32 cellular contexts compared by ENCODE assay signal in genomic region chr3:69494091-69494659, GRCh38.
"Had no signal": no experiment of that assay in that cellular context is flagged by ENCODE, and none has a peak within 500 bp of the region (broad histone marks: within the 10 kb centered on the region; RNA-seq: fewer than 3 reads in every experiment).

No MANE protein-coding gene starts in this region.

- H3K4me3 ChIP-seq: adrenal gland, MG63, SK-N-MC had no signal

- ATAC-seq: activated CD4-positive, alpha-beta T cell treated with anti-CD3 and anti-CD28 coated beads for 36 hours; activated T-helper 17 cell treated with anti-CD3 and anti-CD28 coated beads, Interleukin-2, amount 50 U/mL, for 72 hours; PC-3; T-cell had no signal

- H3K9me3 Mint-ChIP-seq: activated CD4-positive, alpha-beta memory T cell treated with anti-CD3 and anti-CD28 coated beads, Interleukin-2, amount 10 ng/mL, durations not matched to agents 7 days and 5 days; activated naive CD4-positive, alpha-beta T cell treated with anti-CD3 and anti-CD28 coated beads, Interleukin-2, amount 10 ng/mL, durations not matched to agents 7 days and 5 days; activated T-helper 17 cell treated with anti-CD3 and anti-CD28 coated beads, Interleukin-2, amount 50 U/mL, for 72 hours had no signal

- H3K9ac ChIP-seq: KMS-11 had no signal

- H3K36me3 Mint-ChIP-seq: activated naive CD4-positive, alpha-beta T cell treated with anti-CD3 and anti-CD28 coated beads, Interleukin-2, amount 10 ng/mL, durations not matched to agents 7 days and 5 days; activated naive CD8-positive, alpha-beta T cell treated with anti-CD3 and anti-CD28 coated beads for 36 hours; IgD-negative memory B cell; T-cell had no signal

- H3K9me3 ChIP-seq: adrenal gland, MG63 had no signal

- H3K4me1 ChIP-seq: adrenal gland had no signal

- H3K27me3 Mint-ChIP-seq: activated naive CD4-positive, alpha-beta T cell treated with anti-CD3 and anti-CD28 coated beads, Interleukin-2, amount 10 ng/mL, durations not matched to agents 7 days and 5 days; IgD-negative memory B cell had no signal

- DNase-seq: activated CD4-positive, alpha-beta memory T cell treated with anti-CD3 and anti-CD28 coated beads, Interleukin-2, amount 10 ng/mL, durations not matched to agents 7 days and 5 days; activated CD4-positive, alpha-beta T cell treated with anti-CD3 and anti-CD28 coated beads for 36 hours; activated CD4-positive, alpha-beta T cell treated with anti-CD3 and anti-CD28 coated beads, Interleukin-2, amount 50 U/mL, for 1 hour; activated gamma-delta T cell treated with Interleukin-2 at 50 U/mL for 16 hours; activated naive CD4-positive, alpha-beta T cell treated with anti-CD3 and anti-CD28 coated beads, Interleukin-2, amount 10 ng/mL, durations not matched to agents 7 days and 5 days; activated naive CD8-positive, alpha-beta T cell treated with anti-CD3 and anti-CD28 coated beads for 36 hours; activated T-cell treated with anti-CD3 and anti-CD28 coated beads for 4 hours; activated T-cell treated with anti-CD3 and anti-CD28 coated beads, Interleukin-2, amount 50 U/mL, for 48 hours; adrenal gland; anterior cingulate cortex; caudate nucleus; MG63; MV-4-11; NCI-H1092 treated with DMSO at 0.1 percent for 48 hours; NCI-H1417 treated with DMSO at 0.1 percent for 48 hours; NCI-H1694; NCI-H2029 treated with DMSO at 0.1 percent for 48 hours; NCI-H345; NCI-H510A; NCI-H526 treated with DMSO at 0.1 percent for 48 hours; NCI-H82; NK-92 treated with Interleukin-12 subunit alpha and Interleukin-12 subunit beta, amount 100 ng/mL, for 24 hours; PC-3; SIG-M5; T-cell; T-helper 2 cell; T1000; WERI-Rb-1 had no signal

- H3K4me1 Mint-ChIP-seq: activated CD4-positive, alpha-beta memory T cell treated with anti-CD3 and anti-CD28 coated beads, Interleukin-2, amount 10 ng/mL, durations not matched to agents 7 days and 5 days; activated CD4-positive, alpha-beta T cell treated with anti-CD3 and anti-CD28 coated beads for 36 hours; activated naive CD4-positive, alpha-beta T cell treated with anti-CD3 and anti-CD28 coated beads, Interleukin-2, amount 10 ng/mL, durations not matched to agents 7 days and 5 days; activated naive CD8-positive, alpha-beta T cell treated with anti-CD3 and anti-CD28 coated beads for 36 hours; activated T-helper 17 cell treated with anti-CD3 and anti-CD28 coated beads, Interleukin-2, amount 50 U/mL, for 72 hours; IgD-negative memory B cell; T-cell had no signal

- H3K27ac Mint-ChIP-seq: activated CD4-positive, alpha-beta memory T cell treated with anti-CD3 and anti-CD28 coated beads, Interleukin-2, amount 10 ng/mL, durations not matched to agents 7 days and 5 days; activated CD4-positive, alpha-beta T cell treated with anti-CD3 and anti-CD28 coated beads for 36 hours; activated naive CD4-positive, alpha-beta T cell treated with anti-CD3 and anti-CD28 coated beads, Interleukin-2, amount 10 ng/mL, durations not matched to agents 7 days and 5 days; activated naive CD8-positive, alpha-beta T cell treated with anti-CD3 and anti-CD28 coated beads for 36 hours; activated T-helper 17 cell treated with anti-CD3 and anti-CD28 coated beads, Interleukin-2, amount 50 U/mL, for 72 hours; IgD-negative memory B cell; T-cell had no signal

- H3K27me3 ChIP-seq: adrenal gland, MG63 had no signal

- H3K36me3 ChIP-seq: adrenal gland, MG63, WERI-Rb-1 had no signal

- H3K4me3 Mint-ChIP-seq: activated CD4-positive, alpha-beta memory T cell treated with anti-CD3 and anti-CD28 coated beads, Interleukin-2, amount 10 ng/mL, durations not matched to agents 7 days and 5 days; activated CD4-positive, alpha-beta T cell treated with anti-CD3 and anti-CD28 coated beads for 36 hours; activated naive CD4-positive, alpha-beta T cell treated with anti-CD3 and anti-CD28 coated beads, Interleukin-2, amount 10 ng/mL, durations not matched to agents 7 days and 5 days; activated naive CD8-positive, alpha-beta T cell treated with anti-CD3 and anti-CD28 coated beads for 36 hours; activated T-helper 17 cell treated with anti-CD3 and anti-CD28 coated beads, Interleukin-2, amount 50 U/mL, for 72 hours; IgD-negative memory B cell; T-cell had no signal

- H3K27ac ChIP-seq: adrenal gland, KMS-11, SK-N-MC, WERI-Rb-1 had no signal

- H3K4me2 ChIP-seq: KMS-11 had no signal
